ENCODE assay signal across 8 cellular contexts in the genomic region with DNA sequence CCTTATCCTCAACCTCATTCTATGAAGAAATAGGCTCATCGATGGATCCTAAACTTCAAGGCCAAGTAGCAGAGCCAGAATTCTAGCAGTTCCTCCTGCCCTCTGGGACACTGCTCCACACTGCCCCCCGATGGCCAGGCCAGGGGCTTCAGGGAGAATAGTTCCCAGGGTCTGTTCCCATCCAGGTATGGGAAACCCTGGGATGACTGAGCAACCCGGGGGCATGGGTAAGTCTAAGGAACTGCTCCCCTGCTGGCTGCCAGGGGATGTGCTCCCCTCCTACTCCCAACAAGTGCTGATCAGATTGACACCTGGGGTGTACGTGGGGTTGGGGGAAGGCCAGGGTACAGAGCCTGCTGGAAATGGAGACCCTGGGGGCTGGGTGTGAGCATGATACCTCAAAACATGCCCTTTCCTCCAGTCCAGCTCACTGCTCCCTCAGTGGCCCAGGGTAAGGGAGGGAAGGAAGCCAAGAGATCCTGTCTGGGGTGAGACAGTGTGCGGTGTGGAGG. TPM values are rescaled to one million over a fixed set of nuclear protein-coding genes. Genes with fewer than 3 reads are reported as not detected.
DNase-seq lines count a peak whose midpoint lies in the region; ATAC-seq and TF ChIP-seq lines count a peak whose summit lies in the region.

No MANE protein-coding gene starts in this region.

- no peak overlapping the region for H2AFZ ChIP-seq in GM23248

- ATAC-seq in Panc1 (peak; percentile 76), heart left ventricle (peak; percentile 17 to 55 (median 34)), HG03378 (IDR thresholded peaks at IDR 0.05; ENCODE audit: unreplicated experiment) (no peak)

- H3K36me3 ChIP-seq in GM23248 (ENCODE audit: low read depth) (no peaks in the 10 kb centered on the region), Panc1 (ENCODE audit: control insufficient read depth, insufficient read depth, low read length) (no peaks in the 10 kb centered on the region; the same call in 1 of the 2 replicates), heart left ventricle (peaks cover 0 to 43% (median 9%) of the 10 kb centered on the region in 9 donors), sigmoid colon (peaks cover 0 to 36% (median 2%) of the 10 kb centered on the region in 4 donors)

- H3K36me3 Mint-ChIP-seq in activated naive CD4-positive, alpha-beta T cell treated with anti-CD3 and anti-CD28 coated beads, Interleukin-2, amount 10 ng/mL, durations not matched to agents 7 days and 5 days, result peaks cover 22% of the 10 kb centered on the region

- intact Hi-C loops in Panc1 (cut with micrococcal nuclease; ENCODE audit: unreplicated experiment), result loop anchor here (10.0 kb wide), 1 partner anchor 61 kb away; no protein-coding TSS in a partner anchor
- intact Hi-C loops in heart left ventricle (cut with DNase I), result loop anchor here in 5 of 10 donors (2.0 to 5.0 kb wide), 4 partner anchors 33 to 63 kb away; a partner anchor contains a TSS
- intact Hi-C loops in sigmoid colon (cut with DNase I), result no loop called here

- H3K4me1 Mint-ChIP-seq in activated naive CD4-positive, alpha-beta T cell treated with anti-CD3 and anti-CD28 coated beads, Interleukin-2, amount 10 ng/mL, durations not matched to agents 7 days and 5 days, result no peaks in the 10 kb centered on the region

- no peaks in the 10 kb centered on the region for H4K20me1 ChIP-seq in GM23248 (ENCODE audit: insufficient read depth)

- in situ Hi-C loops in GM23248 (cut with MboI), result no loop called here
- in situ Hi-C loops in Panc1 (cut with HindIII; ENCODE audit: low pct_unique_long_range_greater_than_20kb, low sequenced_read_pairs), result no loop called here

- DNase-seq in AG20443 (ENCODE audit: low spot score) (peak; percentile 83), GM23248 (peak; percentile 71), Panc1 (ENCODE audit: low read depth, low spot score) (no peak), heart left ventricle (peak in 4 of 5 donors; percentile 44 to 83 (median 64)), sigmoid colon (no peak), GM19240 (ENCODE audit: insufficient read length, low spot score) (no peak)
- DNase-seq in activated naive CD4-positive, alpha-beta T cell treated with anti-CD3 and anti-CD28 coated beads, Interleukin-2, amount 10 ng/mL, durations not matched to agents 7 days and 5 days, result peak; percentile 63

- no TSS peak for BruUV-seq in Panc1 (replicated peaks; lab: Mats Ljungman, UMichigan)

- no peak overlapping the region for H3K9ac ChIP-seq in GM23248

- H3K9me3 ChIP-seq in GM23248 (ENCODE audit: low read depth) (no peaks in the 10 kb centered on the region), Panc1 (ENCODE audit: control insufficient read depth, insufficient read depth, low read depth, low read length) (no peaks in the 10 kb centered on the region), heart left ventricle (no peaks in the 10 kb centered on the region), sigmoid colon (no peaks in the 10 kb centered on the region)

- no peaks in the 10 kb centered on the region for H3K79me2 ChIP-seq in GM23248 (ENCODE audit: insufficient read depth)

- H3K4me2 ChIP-seq in GM23248 (ENCODE audit: unreplicated experiment), result no peak overlapping the region

- H3K27me3 Mint-ChIP-seq in activated naive CD4-positive, alpha-beta T cell treated with anti-CD3 and anti-CD28 coated beads, Interleukin-2, amount 10 ng/mL, durations not matched to agents 7 days and 5 days, result peaks cover 9% of the 10 kb centered on the region

- no peak overlapping the region for H3K27ac ChIP-seq in GM23248
- H3K27ac ChIP-seq in Panc1 (ENCODE audit: low read length), result no peak overlapping the region
- H3K27ac ChIP-seq in heart left ventricle, result no peak overlapping the region
- no peak overlapping the region for H3K27ac ChIP-seq in sigmoid colon

- no peaks in the 10 kb centered on the region for H3F3A ChIP-seq in GM23248 (ENCODE audit: insufficient read depth)

- H3K27me3 ChIP-seq in GM23248 (replicated peaks; ENCODE audit: insufficient read depth) (no peaks in the 10 kb centered on the region), Panc1 (ENCODE audit: control insufficient read depth, insufficient read depth, low read length) (no peaks in the 10 kb centered on the region), heart left ventricle (no peaks in the 10 kb centered on the region), sigmoid colon (no peaks in the 10 kb centered on the region)

- TF ChIP-seq EP300 in sigmoid colon (IDR thresholded peaks at IDR 0.05), result no peak

- H3K4me1 ChIP-seq in GM23248 (ENCODE audit: insufficient read depth), result no peaks in the 10 kb centered on the region
- H3K4me1 ChIP-seq in Panc1 (ENCODE audit: control insufficient read depth, insufficient read depth, low read length), result no peaks in the 10 kb centered on the region; the same call in 1 of the 2 replicates
- H3K4me1 ChIP-seq in heart left ventricle, result peaks cover 0 to 14% (median 6%) of the 10 kb centered on the region in 12 donors
- H3K4me1 ChIP-seq in sigmoid colon, result peaks cover 0 to 10% (median 3%) of the 10 kb centered on the region in 4 donors

- CTCF ChIA-PET in Panc1 (lab: Charles Lee), result interaction anchor here (0.5 to 0.7 kb wide), 4 partner anchors 9 to 393 kb away, joined by 3 to 7 read pairs (median 3); a partner anchor contains a TSS
- CTCF ChIA-PET in activated naive CD4-positive, alpha-beta T cell treated with anti-CD3 and anti-CD28 coated beads, Interleukin-2, amount 10 ng/mL, durations not matched to agents 7 days and 5 days (lab: Charles Lee), result interaction anchor here (0.6 to 2.5 kb wide), 9 partner anchors 9 to 135 kb away, joined by 3 to 13 read pairs (median 3); no protein-coding TSS in a partner anchor

- no peak overlapping the region for H3K4me3 Mint-ChIP-seq in activated naive CD4-positive, alpha-beta T cell treated with anti-CD3 and anti-CD28 coated beads, Interleukin-2, amount 10 ng/mL, durations not matched to agents 7 days and 5 days

- TF ChIP-seq POLR2A in heart left ventricle (IDR thresholded peaks at IDR 0.05) (no peak), sigmoid colon (IDR thresholded peaks at IDR 0.05) (no peak)

- H3K4me3 ChIP-seq in GM23248, result no peak overlapping the region
- no peak overlapping the region for H3K4me3 ChIP-seq in Panc1 (ENCODE audit: low read depth in 2 of 2, low read length in 2 of 2)
- H3K4me3 ChIP-seq in heart left ventricle, result no peak overlapping the region
- no peak overlapping the region for H3K4me3 ChIP-seq in sigmoid colon

- POLR2A ChIA-PET in Panc1 (lab: Charles Lee), result no interaction called here

- 53 to 58% methylated on average over 5 of the region's 5 CpGs for WGBS in GM23248 (ENCODE audit: low coverage in 1 of 2, low lambda C conversion rate in 2 of 2, missing lambda C conversion rate in 2 of 2), 2 experiments
- 32 to 43% (median 37%) methylated on average over 4 to 5 of the region's 5 CpGs for WGBS in heart left ventricle, 4 donors
- WGBS in sigmoid colon, 2 donors, result 31 to 40% methylated on average over 5 of the region's 5 CpGs

- no peaks in the 10 kb centered on the region for H3K9me3 Mint-ChIP-seq in activated naive CD4-positive, alpha-beta T cell treated with anti-CD3 and anti-CD28 coated beads, Interleukin-2, amount 10 ng/mL, durations not matched to agents 7 days and 5 days

- H3K27ac Mint-ChIP-seq in activated naive CD4-positive, alpha-beta T cell treated with anti-CD3 and anti-CD28 coated beads, Interleukin-2, amount 10 ng/mL, durations not matched to agents 7 days and 5 days, result no peak overlapping the region

- TF ChIP-seq CTCF in Panc1 (IDR thresholded peaks at IDR 0.05) (peak; percentile 94), heart left ventricle (IDR thresholded peaks at IDR 0.05) (peak; percentile 64 to 89 (median 72)), sigmoid colon (IDR thresholded peaks at IDR 0.05) (peak; percentile 21 to 63 (median 60))

- H3K9me2 ChIP-seq in GM23248 (ENCODE audit: insufficient read depth), result no peaks in the 10 kb centered on the region

RNA-seq across cellular contexts. Expression of a gene that starts 7.6 kb away (rescaled TPM):
- 29.1 and 30.3 TPM in 2 replicates for total RNA-seq in GM23248 (2014; rRNA removed; shearing (Covaris generic))
- polyA plus RNA-seq in GM23248 (2016; fragmentation: Nextera tagmentation; extraction: Ambion mirVana) (14.0 and 14.6 TPM in 2 replicates), heart left ventricle (10 to 100 TPM; 28.0 to 29.3 TPM), sigmoid colon (10 to 100 TPM; 46.9 to 48.6 (median 48.4) TPM)
- total RNA-seq in Panc1 (2021; ENCODE audit: unreplicated experiment) (73.3 TPM), heart left ventricle (10 to 100 TPM; 22.6 to 39.3 (median 29.5) TPM), sigmoid colon (10 to 100 TPM; 21.1 to 46.8 (median 30.6) TPM)
- polyA plus RNA-seq in Panc1 (2012; ENCODE audit: insufficient read length), result 55.5 TPM

RNA-seq across cellular contexts. Expression of a gene that starts 8.9 kb away (rescaled TPM):
- not detected in 2 replicates for total RNA-seq in GM23248 (2014; rRNA removed; shearing (Covaris generic))
- polyA plus RNA-seq in GM23248 (2016; fragmentation: Nextera tagmentation; extraction: Ambion mirVana), result not detected in 2 replicates
- total RNA-seq in Panc1 (2021; ENCODE audit: unreplicated experiment), result not detected
- polyA plus RNA-seq in Panc1 (2012; ENCODE audit: insufficient read length), result not detected
- 1 to 10 TPM in 5 of 9 donors, under 1 TPM in 1, not detected in 3; 0.14 to 3.3 (median 2.0) TPM for total RNA-seq in heart left ventricle
- 1 to 10 TPM in 1 of 2 donors, under 1 TPM in 1; 0.06 to 1.5 TPM for polyA plus RNA-seq in heart left ventricle
- total RNA-seq in sigmoid colon, result under 1 TPM in 1 of 4 donors, not detected in 3; 0.41 TPM
- polyA plus RNA-seq in sigmoid colon, result under 1 TPM in 1 of 3 donors, not detected in 2; 0.28 TPM

RNA-seq across cellular contexts. Expression of a gene that starts 22.7 kb away (rescaled TPM):
- total RNA-seq in GM23248 (2014; rRNA removed; shearing (Covaris generic)), result not detected in 2 replicates
- polyA plus RNA-seq in GM23248 (2016; fragmentation: Nextera tagmentation; extraction: Ambion mirVana) (not detected in 2 replicates), heart left ventricle (1 to 10 TPM in 1 of 2 donors, not detected in 1; 5.8 TPM), sigmoid colon (under 1 TPM in 1 of 3 donors, not detected in 2; 0.64 TPM)
- total RNA-seq in Panc1 (2021; ENCODE audit: unreplicated experiment) (not detected), heart left ventricle (10 to 100 TPM in 2 of 9 donors, 1 to 10 TPM in 5, under 1 TPM in 2; 0.19 to 16.3 (median 7.8) TPM), sigmoid colon (1 to 10 TPM in 1 of 4 donors, not detected in 3; 1.8 TPM)
- not detected for polyA plus RNA-seq in Panc1 (2012; ENCODE audit: insufficient read length)

RNA-seq across cellular contexts. Expression of a gene that starts 37.8 kb away (rescaled TPM):
- total RNA-seq in GM23248 (2014; rRNA removed; shearing (Covaris generic)), result 28.7 and 49.2 TPM in 2 replicates
- polyA plus RNA-seq in GM23248 (2016; fragmentation: Nextera tagmentation; extraction: Ambion mirVana) (83.0 and 86.2 TPM in 2 replicates), heart left ventricle (10 to 100 TPM; 25.1 to 90.5 TPM), sigmoid colon (100 to 1,000 TPM in 1 of 3 donors, 10 to 100 TPM in 2; 28.7 to 131 (median 33.0) TPM)
- total RNA-seq in Panc1 (2021; ENCODE audit: unreplicated experiment) (121 TPM), heart left ventricle (10 to 100 TPM; 34.9 to 84.8 (median 46.0) TPM), sigmoid colon (10 to 100 TPM; 27.8 to 37.8 (median 36.2) TPM)
- 162 TPM for polyA plus RNA-seq in Panc1 (2012; ENCODE audit: insufficient read length)

RNA-seq across cellular contexts. Expression of a gene that starts 53.5 kb away (rescaled TPM):
- total RNA-seq in GM23248 (2014; rRNA removed; shearing (Covaris generic)), result 18.0 and 21.0 TPM in 2 replicates
- polyA plus RNA-seq in GM23248 (2016; fragmentation: Nextera tagmentation; extraction: Ambion mirVana) (11.0 and 12.0 TPM in 2 replicates), heart left ventricle (10 to 100 TPM; 23.9 to 24.7 TPM), sigmoid colon (100 to 1,000 TPM in 1 of 3 donors, 10 to 100 TPM in 2; 40.8 to 125 (median 55.0) TPM)
- total RNA-seq in Panc1 (2021; ENCODE audit: unreplicated experiment) (81.4 TPM), heart left ventricle (10 to 100 TPM; 19.1 to 66.7 (median 28.4) TPM), sigmoid colon (10 to 100 TPM in 3 of 4 donors, 1 to 10 TPM in 1; 9.7 to 22.4 (median 14.2) TPM)
- 112 TPM for polyA plus RNA-seq in Panc1 (2012; ENCODE audit: insufficient read length)

Comparison
In these comparisons a context has a peak if more than half of its experiments do, and no peak if none do; other contexts are left out.
1. DNase-seq: peak in AG20443 (single experiment), GM23248 (single experiment), activated naive CD4-positive, alpha-beta T cell treated with anti-CD3 and anti-CD28 coated beads, Interleukin-2, amount 10 ng/mL, durations not matched to agents 7 days and 5 days (single experiment) and heart left ventricle (4 of 5); none in Panc1 (single experiment), sigmoid colon (single experiment) and GM19240 (single experiment).
2. Peak in every context shown above with its lines, with median percentiles within 50 percentile points of each other: CTCF ChIP-seq.